1 cellular context compared by ENCODE assay signal in genomic region chr11:70824590-70825300, GRCh38.
TF ChIP-seq lines count a peak whose summit lies in the region.

No MANE protein-coding gene starts in this region.

TF ChIP-seq in GM23338, 12 proteins besides CTCF, POLR2A, EP300 and RAD21 (continued from another document):
- TF ChIP-seq, protein P1, sequence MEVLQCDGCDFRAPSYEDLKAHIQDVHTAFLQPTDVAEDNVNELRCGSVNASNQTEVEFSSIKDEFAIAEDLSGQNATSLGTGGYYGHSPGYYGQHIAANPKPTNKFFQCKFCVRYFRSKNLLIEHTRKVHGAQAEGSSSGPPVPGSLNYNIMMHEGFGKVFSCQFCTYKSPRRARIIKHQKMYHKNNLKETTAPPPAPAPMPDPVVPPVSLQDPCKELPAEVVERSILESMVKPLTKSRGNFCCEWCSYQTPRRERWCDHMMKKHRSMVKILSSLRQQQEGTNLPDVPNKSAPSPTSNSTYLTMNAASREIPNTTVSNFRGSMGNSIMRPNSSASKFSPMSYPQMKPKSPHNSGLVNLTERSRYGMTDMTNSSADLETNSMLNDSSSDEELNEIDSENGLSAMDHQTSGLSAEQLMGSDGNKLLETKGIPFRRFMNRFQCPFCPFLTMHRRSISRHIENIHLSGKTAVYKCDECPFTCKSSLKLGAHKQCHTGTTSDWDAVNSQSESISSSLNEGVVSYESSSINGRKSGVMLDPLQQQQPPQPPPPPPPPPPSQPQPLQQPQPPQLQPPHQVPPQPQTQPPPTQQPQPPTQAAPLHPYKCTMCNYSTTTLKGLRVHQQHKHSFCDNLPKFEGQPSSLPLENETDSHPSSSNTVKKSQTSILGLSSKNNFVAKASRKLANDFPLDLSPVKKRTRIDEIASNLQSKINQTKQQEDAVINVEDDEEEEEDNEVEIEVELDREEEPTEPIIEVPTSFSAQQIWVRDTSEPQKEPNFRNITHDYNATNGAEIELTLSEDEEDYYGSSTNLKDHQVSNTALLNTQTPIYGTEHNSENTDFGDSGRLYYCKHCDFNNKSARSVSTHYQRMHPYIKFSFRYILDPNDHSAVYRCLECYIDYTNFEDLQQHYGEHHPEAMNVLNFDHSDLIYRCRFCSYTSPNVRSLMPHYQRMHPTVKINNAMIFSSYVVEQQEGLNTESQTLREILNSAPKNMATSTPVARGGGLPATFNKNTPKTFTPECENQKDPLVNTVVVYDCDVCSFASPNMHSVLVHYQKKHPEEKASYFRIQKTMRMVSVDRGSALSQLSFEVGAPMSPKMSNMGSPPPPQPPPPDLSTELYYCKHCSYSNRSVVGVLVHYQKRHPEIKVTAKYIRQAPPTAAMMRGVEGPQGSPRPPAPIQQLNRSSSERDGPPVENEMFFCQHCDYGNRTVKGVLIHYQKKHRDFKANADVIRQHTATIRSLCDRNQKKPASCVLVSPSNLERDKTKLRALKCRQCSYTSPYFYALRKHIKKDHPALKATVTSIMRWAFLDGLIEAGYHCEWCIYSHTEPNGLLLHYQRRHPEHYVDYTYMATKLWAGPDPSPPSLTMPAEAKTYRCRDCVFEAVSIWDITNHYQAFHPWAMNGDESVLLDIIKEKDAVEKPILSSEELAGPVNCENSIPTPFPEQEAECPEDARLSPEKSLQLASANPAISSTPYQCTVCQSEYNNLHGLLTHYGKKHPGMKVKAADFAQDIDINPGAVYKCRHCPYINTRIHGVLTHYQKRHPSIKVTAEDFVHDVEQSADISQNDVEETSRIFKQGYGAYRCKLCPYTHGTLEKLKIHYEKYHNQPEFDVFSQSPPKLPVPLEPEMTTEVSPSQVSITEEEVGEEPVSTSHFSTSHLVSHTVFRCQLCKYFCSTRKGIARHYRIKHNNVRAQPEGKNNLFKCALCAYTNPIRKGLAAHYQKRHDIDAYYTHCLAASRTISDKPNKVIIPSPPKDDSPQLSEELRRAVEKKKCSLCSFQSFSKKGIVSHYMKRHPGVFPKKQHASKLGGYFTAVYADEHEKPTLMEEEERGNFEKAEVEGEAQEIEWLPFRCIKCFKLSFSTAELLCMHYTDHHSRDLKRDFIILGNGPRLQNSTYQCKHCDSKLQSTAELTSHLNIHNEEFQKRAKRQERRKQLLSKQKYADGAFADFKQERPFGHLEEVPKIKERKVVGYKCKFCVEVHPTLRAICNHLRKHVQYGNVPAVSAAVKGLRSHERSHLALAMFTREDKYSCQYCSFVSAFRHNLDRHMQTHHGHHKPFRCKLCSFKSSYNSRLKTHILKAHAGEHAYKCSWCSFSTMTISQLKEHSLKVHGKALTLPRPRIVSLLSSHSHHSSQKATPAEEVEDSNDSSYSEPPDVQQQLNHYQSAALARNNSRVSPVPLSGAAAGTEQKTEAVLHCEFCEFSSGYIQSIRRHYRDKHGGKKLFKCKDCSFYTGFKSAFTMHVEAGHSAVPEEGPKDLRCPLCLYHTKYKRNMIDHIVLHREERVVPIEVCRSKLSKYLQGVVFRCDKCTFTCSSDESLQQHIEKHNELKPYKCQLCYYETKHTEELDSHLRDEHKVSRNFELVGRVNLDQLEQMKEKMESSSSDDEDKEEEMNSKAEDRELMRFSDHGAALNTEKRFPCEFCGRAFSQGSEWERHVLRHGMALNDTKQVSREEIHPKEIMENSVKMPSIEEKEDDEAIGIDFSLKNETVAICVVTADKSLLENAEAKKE (CRISPR knock-in tag; IDR thresholded peaks at IDR 0.05), result no peak
- TF ChIP-seq POLR2AphosphoS5 (IDR thresholded peaks at IDR 0.05; ENCODE audit: low read depth) (no peak), EZH2 (IDR thresholded peaks at IDR 0.05; ENCODE audit: low read depth, unreplicated experiment) (no peak)
